ENCODE assay signal across 7 cellular contexts in the genomic region with DNA sequence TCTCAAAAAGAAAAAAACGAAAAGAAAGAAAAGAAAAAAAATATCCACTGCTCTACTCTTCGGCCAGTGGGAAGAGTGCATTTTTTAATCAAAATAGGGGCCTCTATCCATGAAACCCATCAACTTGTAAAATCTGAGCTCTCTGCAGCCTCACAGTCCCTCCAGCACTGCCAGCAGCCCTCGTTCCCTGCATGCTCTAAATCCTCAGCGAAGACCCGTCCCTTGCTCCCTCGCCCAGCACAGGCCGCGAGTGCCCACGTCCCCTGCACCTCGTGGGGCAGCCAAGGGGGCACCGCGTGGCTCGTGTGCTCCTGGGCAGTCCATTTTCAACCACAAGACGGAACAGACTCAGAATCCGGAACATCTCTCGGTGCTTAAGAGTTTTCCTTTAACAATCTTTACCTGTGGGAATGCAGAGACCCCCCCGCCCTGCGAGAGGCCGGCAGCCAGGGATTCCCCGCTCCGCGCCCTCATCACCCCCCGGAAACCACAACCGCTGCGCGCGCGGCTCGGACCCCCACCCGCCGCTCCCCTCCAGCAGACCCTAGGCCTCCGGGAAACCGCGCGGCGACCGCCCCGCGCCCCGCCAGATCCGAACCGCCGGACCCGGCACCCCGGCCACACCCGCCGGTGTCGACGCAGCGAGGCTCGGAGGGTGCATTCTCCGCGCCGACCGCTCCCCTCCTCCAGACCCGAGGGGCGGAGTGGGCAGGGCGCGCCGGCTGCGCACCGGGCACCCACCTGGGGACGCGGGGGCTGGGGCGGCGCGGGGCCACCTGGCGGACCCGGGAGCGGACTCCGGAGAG. TPM values are rescaled to one million over a fixed set of nuclear protein-coding genes. Genes with fewer than 3 reads are reported as not detected.
DNase-seq lines count a peak whose midpoint lies in the region; ATAC-seq and TF ChIP-seq lines count a peak whose summit lies in the region.

No MANE protein-coding gene starts in this region.

- WGBS in HUES64, result 3% methylated on average over 70 of the region's 71 CpGs
- 1 to 2% methylated on average over 7 to 45 of the region's 71 CpGs for WGBS in lower leg skin, 2 donors

- in situ Hi-C loops in astrocyte of the cerebellum (cut with HindIII; ENCODE audit: low sequenced_read_pairs), result no loop called here

- peak overlapping the region; percentile 83 for H3K4me3 ChIP-seq in GM12875 (ENCODE audit: low read depth, low read length)
- peak overlapping the region; percentile 92 for H3K4me3 ChIP-seq in HUES64 (ENCODE audit: low read length)
- peak overlapping the region; percentile 78 for H3K4me3 ChIP-seq in astrocyte of the cerebellum (ENCODE audit: low read depth, low read length)
- peak overlapping the region; percentile 87 for H3K4me3 ChIP-seq in lower leg skin (ENCODE audit: low read depth, poor library complexity, severe bottlenecking)
- peak overlapping the region; percentile 81 for H3K4me3 ChIP-seq in upper lobe of right lung

- ATAC-seq in upper lobe of right lung, result no peak

- no peak for TF ChIP-seq CTCF in GM12875 (IDR thresholded peaks at IDR 0.05; ENCODE audit: borderline replicate concordance, insufficient read depth, low read depth, low read length)
- no peak for TF ChIP-seq CTCF in astrocyte of the cerebellum (IDR thresholded peaks at IDR 0.05; ENCODE audit: low read depth, low read length, missing control alignments)
- no peak for TF ChIP-seq CTCF in lower leg skin (IDR thresholded peaks at IDR 0.05)
- TF ChIP-seq CTCF in upper lobe of right lung (IDR thresholded peaks at IDR 0.05), result no peak

- intact Hi-C loops in lower leg skin (cut with DNase I; ENCODE audit: low total_unique reads), result no loop called here
- intact Hi-C loops in upper lobe of right lung (cut with DNase I), result no loop called here

- no peaks in the 10 kb centered on the region for H3K36me3 ChIP-seq in HUES64 (ENCODE audit: insufficient read depth, low read length)
- no peaks in the 10 kb centered on the region for H3K36me3 ChIP-seq in upper lobe of right lung

- TF ChIP-seq POLR2A in lower leg skin (IDR thresholded peaks at IDR 0.05), result no peak

- H3K27me3 ChIP-seq in HUES64 (ENCODE audit: insufficient read depth, low read length) (peaks cover 45% of the 10 kb centered on the region), upper lobe of right lung (peaks cover 22% of the 10 kb centered on the region)

- peak overlapping the region; percentile 78 for H3K9ac ChIP-seq in HUES64 (ENCODE audit: low read depth, low read length)

- H3K4me1 ChIP-seq in HUES64 (ENCODE audit: insufficient read depth, low read length) (no peaks in the 10 kb centered on the region), upper lobe of right lung (peaks cover 30% of the 10 kb centered on the region)

- no peak overlapping the region for H3K27ac ChIP-seq in HUES64 (ENCODE audit: low read depth, low read length)
- peak overlapping the region; percentile 81 for H3K27ac ChIP-seq in upper lobe of right lung

- DNase-seq in astrocyte of the cerebellum (ENCODE audit: low read depth) (no peak), lower leg skin (ENCODE audit: low spot score in 2 of 2) (no peak), upper lobe of right lung (no peak), NCI-H1930 (lab: John Stamatoyannopoulos, UW) (no peak), AML-193 (lab: John Stamatoyannopoulos, UW) (no peak)

- H3K9me3 ChIP-seq in HUES64 (ENCODE audit: insufficient read depth, low read depth, low read length) (no peaks in the 10 kb centered on the region), upper lobe of right lung (no peaks in the 10 kb centered on the region)

RNA-seq across cellular contexts. Expression of gene ANKRD27, which starts 0.6 kb away (rescaled TPM):
- polyA plus RNA-seq in HUES64 (2013, experiment 1 of 2), result 18.2 TPM
- polyA plus RNA-seq in HUES64 (2013, experiment 2 of 2), result 23.3 TPM
- total RNA-seq in lower leg skin (10 to 100 TPM; 24.1 to 46.0 (median 28.6) TPM), upper lobe of right lung (35.6 TPM)

RNA-seq across cellular contexts. Expression of gene RGS9BP, which starts 1.3 kb away (rescaled TPM):
- not detected for polyA plus RNA-seq in HUES64 (2013, experiment 1 of 2)
- polyA plus RNA-seq in HUES64 (2013, experiment 2 of 2), result not detected
- total RNA-seq in lower leg skin (1 to 10 TPM; 1.0 to 2.9 (median 1.7) TPM), upper lobe of right lung (2.0 TPM)

RNA-seq across cellular contexts. Expression of gene NUDT19, which starts 17.3 kb away (rescaled TPM):
- polyA plus RNA-seq in HUES64 (2013, experiment 1 of 2), result 2.5 TPM
- 3.8 TPM for polyA plus RNA-seq in HUES64 (2013, experiment 2 of 2)
- total RNA-seq in lower leg skin (10 to 100 TPM; 14.8 to 19.2 (median 18.6) TPM), upper lobe of right lung (14.2 TPM)

RNA-seq across cellular contexts. Expression of gene TDRD12, which starts 45.2 kb away (rescaled TPM):
- 0.45 TPM for polyA plus RNA-seq in HUES64 (2013, experiment 1 of 2)
- 1.0 TPM for polyA plus RNA-seq in HUES64 (2013, experiment 2 of 2)
- total RNA-seq in lower leg skin, result 1 to 10 TPM in 2 of 4 donors, under 1 TPM in 2; 0.16 to 1.3 (median 0.73) TPM
- total RNA-seq in upper lobe of right lung, result not detected
